Comparison of ENCODE assay signal across 9 cellular contexts in the genomic region with DNA sequence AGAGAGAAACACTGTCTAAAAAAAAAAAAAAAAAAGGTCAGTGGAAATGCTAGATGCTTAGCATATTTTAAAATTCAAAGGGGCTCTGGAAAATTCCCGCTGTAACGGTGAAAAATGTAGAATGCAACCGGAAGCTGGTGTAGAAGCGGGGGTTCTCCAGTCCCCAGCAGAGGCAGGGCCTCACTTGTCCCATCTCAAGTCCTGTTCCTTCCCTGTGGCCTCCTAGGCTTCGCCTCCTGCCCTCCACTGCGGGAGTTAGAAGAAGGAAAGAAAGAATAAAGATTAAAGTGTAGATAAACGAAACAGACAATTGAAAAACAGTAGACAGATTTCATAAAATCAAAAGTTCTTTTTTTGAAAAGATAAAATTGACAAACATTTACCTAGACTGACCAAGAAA. TPM values are rescaled to one million over a fixed set of nuclear protein-coding genes. Genes with fewer than 3 reads are reported as not detected.
DNase-seq lines count a peak whose midpoint lies in the region; ATAC-seq, FAIRE-seq and TF ChIP-seq lines count a peak whose summit lies in the region.
"Had no signal": no experiment of that assay in that cellular context is flagged by ENCODE, and none has a peak within 500 bp of the region (broad histone marks: within the 10 kb centered on the region; RNA-seq: fewer than 3 reads in every experiment).

No MANE protein-coding gene starts in this region.

- in situ Hi-C loops in KBM-7 (cut with MboI; ENCODE audit: low pct_unique_long_range_greater_than_20kb, low sequenced_read_pairs): no loop called here

- CTCF ChIA-PET in A673 (lab: Charles Lee): interaction anchor here (0.6 to 1.6 kb wide), 2 partner anchors 39 to 129 kb away, joined by 3 read pairs; no protein-coding TSS in a partner anchor

- peaks cover 0 to 4% (median 0%) of the 10 kb centered on the region in 3 donors for H3K36me3 Mint-ChIP-seq in naive thymus-derived CD8-positive, alpha-beta T cell

- no peak for TF ChIP-seq CTCF in A673 (conservative IDR thresholded peaks at IDR 0.05; ENCODE audit: low read depth, low read length)
- no peak for TF ChIP-seq CTCF in ascending aorta (IDR thresholded peaks at IDR 0.05)

- H3K4me3 ChIP-seq in A673 (ENCODE audit: low read depth, low read length, poor library complexity, severe bottlenecking) (peak overlapping the region; percentile 46), HUES64 (ENCODE audit: low read length) (peak overlapping the region; percentile 42; the same call in 1 of the 2 replicates), ascending aorta (peak overlapping the region; percentile 44 to 58)

- no peaks in the 10 kb centered on the region for H3K27me3 ChIP-seq in A673 (replicated peaks; ENCODE audit: insufficient read depth, low read depth, low read length, poor library complexity)
- H3K27me3 ChIP-seq in HUES64 (ENCODE audit: insufficient read depth, low read length): peaks cover 26% of the 10 kb centered on the region
- no peaks in the 10 kb centered on the region for H3K27me3 ChIP-seq in ascending aorta

- peaks cover 8 to 34% (median 14%) of the 10 kb centered on the region in 5 donors for H3K27me3 Mint-ChIP-seq in naive thymus-derived CD8-positive, alpha-beta T cell

- 89% methylated on average over 5 of the region's 7 CpGs for WGBS in HUES64

- H3K9me3 Mint-ChIP-seq in naive thymus-derived CD8-positive, alpha-beta T cell: no peaks in the 10 kb centered on the region

- POLR2A ChIA-PET in A673 (lab: Charles Lee; ENCODE audit: low non-redundant PET): no interaction called here
- POLR2A ChIA-PET in naive thymus-derived CD8-positive, alpha-beta T cell (lab: Charles Lee): interaction anchor here (0.6 to 2.1 kb wide), 5 partner anchors 15 to 1186 kb away, joined by 3 to 23 read pairs (median 4); a partner anchor contains a TSS

- H3K27ac ChIP-seq in A673 (ENCODE audit: low read depth, low read length, poor library complexity, severe bottlenecking): no peak overlapping the region
- H3K27ac ChIP-seq in HUES64 (ENCODE audit: low read depth, low read length): no peak overlapping the region
- no peak overlapping the region for H3K27ac ChIP-seq in ascending aorta
- H3K27ac ChIP-seq: HL-60 had no signal

- H3K27ac Mint-ChIP-seq in naive thymus-derived CD8-positive, alpha-beta T cell: peak overlapping the region; percentile 72 to 99 (median 97)

- DNase-seq in A673 (ENCODE audit: low spot score) (no peak), ascending aorta (ENCODE audit: low spot score in 2 of 2) (no peak), HTR-8/SVneo (ENCODE audit: insufficient read length, low spot score) (no peak), KBM-7 (no peak), NOMO-1 treated with dmso at 0.1 percent for 144 hours (lab: John Stamatoyannopoulos, UW; ENCODE audit: unreplicated experiment) (no peak)
- DNase-seq in naive thymus-derived CD8-positive, alpha-beta T cell: peak in 3 of 10 donors; percentile 4 to 26 (median 24)

- no peaks in the 10 kb centered on the region for H3K36me3 ChIP-seq in A673 (ENCODE audit: insufficient read depth, low read length, poor library complexity, severe bottlenecking)
- no peaks in the 10 kb centered on the region for H3K36me3 ChIP-seq in HUES64 (ENCODE audit: insufficient read depth, low read length)
- H3K36me3 ChIP-seq in ascending aorta: no peaks in the 10 kb centered on the region

- no peaks in the 10 kb centered on the region for H3K9me3 ChIP-seq in A673 (ENCODE audit: low read depth, low read length, poor library complexity, severe bottlenecking)
- H3K9me3 ChIP-seq in HUES64 (ENCODE audit: insufficient read depth, low read depth, low read length): no peaks in the 10 kb centered on the region
- no peaks in the 10 kb centered on the region for H3K9me3 ChIP-seq in ascending aorta

- ATAC-seq in naive thymus-derived CD8-positive, alpha-beta T cell: peak; percentile 21 to 27
- no peak for ATAC-seq in GM19328 (IDR thresholded peaks at IDR 0.05; ENCODE audit: unreplicated experiment)

- BruUV-seq in A673 (replicated peaks; lab: Mats Ljungman, UMichigan): no TSS peak

- FAIRE-seq in HTR-8/SVneo (lab: Jason Lieb, UNC): no peak

- intact Hi-C loops in A673 (cut with micrococcal nuclease; ENCODE audit: unreplicated experiment) (no loop called here), ascending aorta (cut with DNase I) (no loop called here)

- peak overlapping the region; percentile 78 to 89 (median 86) for H3K4me3 Mint-ChIP-seq in naive thymus-derived CD8-positive, alpha-beta T cell

- no peak overlapping the region for H3K9ac ChIP-seq in HUES64 (ENCODE audit: low read depth, low read length)

- H3K4me1 ChIP-seq in A673 (ENCODE audit: insufficient read depth, low read length, poor library complexity, severe bottlenecking): no peaks in the 10 kb centered on the region
- no peaks in the 10 kb centered on the region for H3K4me1 ChIP-seq in HUES64 (ENCODE audit: insufficient read depth, low read length)
- peaks cover 0 to 3% of the 10 kb centered on the region in 2 donors for H3K4me1 ChIP-seq in ascending aorta

- H3K4me1 Mint-ChIP-seq in naive thymus-derived CD8-positive, alpha-beta T cell: peaks cover 5 to 24% (median 16%) of the 10 kb centered on the region in 4 donors

RNA-seq across cellular contexts. Expression of a gene that starts 14.8 kb away (rescaled TPM):
- total RNA-seq in A673 (2021) (10.0 and 13.7 TPM in 2 replicates), ascending aorta (2.9 TPM)
- 6.9 TPM for polyA plus RNA-seq in HUES64 (2013, experiment 1 of 2)
- polyA plus RNA-seq in HUES64 (2013, experiment 2 of 2): 8.6 TPM
- total RNA-seq in naive thymus-derived CD8-positive, alpha-beta T cell: 10 to 100 TPM; 18.8 to 21.6 TPM
- polyA plus RNA-seq in naive thymus-derived CD8-positive, alpha-beta T cell: 10 to 100 TPM in 2 of 3 donors, 1 to 10 TPM in 1; 9.4 to 15.1 (median 11.4) TPM
